8 cellular contexts compared by ENCODE assay signal in genomic region chr16:77190190-77190477, GRCh38. TPM values are rescaled to one million over a fixed set of nuclear protein-coding genes. Genes with fewer than 3 reads are reported as not detected.
DNase-seq lines count a peak whose midpoint lies in the region; ATAC-seq and TF ChIP-seq lines count a peak whose summit lies in the region.

No MANE protein-coding gene starts in this region.

- no peak for ATAC-seq in activated T-cell treated with anti-CD3 and anti-CD28 coated beads, Interleukin-2, amount 50 U/mL, for 72 hours (replicated peaks in 1 of 2)
- no peak for ATAC-seq in activated B cell treated with CpG ODN at 0.5 μM for 24 hours (ENCODE audit: low read depth)
- ATAC-seq in GM19035 (IDR thresholded peaks at IDR 0.05; ENCODE audit: unreplicated experiment), result no peak

- H3K36me3 ChIP-seq in iPS-20b (ENCODE audit: insufficient read depth, low read depth, low read length), result peaks cover 18% of the 10 kb centered on the region
- H3K36me3 ChIP-seq in testis (ENCODE audit: low read depth, missing control alignments), result no peaks in the 10 kb centered on the region

- POLR2A ChIA-PET in activated B cell treated with CpG ODN at 0.5 μM for 24 hours (lab: Charles Lee), result interaction anchor here (2.0 kb wide), 1 partner anchor 22 kb away, joined by 20 read pairs; no protein-coding TSS in a partner anchor

- CTCF ChIA-PET in activated B cell treated with CpG ODN at 0.5 μM for 24 hours (lab: Charles Lee), result no interaction called here

- peaks cover 20 to 25% of the 10 kb centered on the region in 2 donors for H3K36me3 Mint-ChIP-seq in activated T-cell treated with anti-CD3 and anti-CD28 coated beads, Interleukin-2, amount 50 U/mL, for 72 hours (ENCODE audit: insufficient read depth in 2 of 2)
- peaks cover 46% of the 10 kb centered on the region for H3K36me3 Mint-ChIP-seq in activated B cell treated with CpG ODN at 0.5 μM for 24 hours (ENCODE audit: low read depth)

- WGBS in testis, 2 donors, result 0% methylated on average over 5 to 17 of the region's 19 CpGs

- peak overlapping the region; percentile 94 for H3K4me3 ChIP-seq in iPS-20b (ENCODE audit: low read length)
- peak overlapping the region; percentile 85 to 94 for H3K4me3 ChIP-seq in testis

- peak overlapping the region; percentile 88 for H3K9ac ChIP-seq in iPS-20b (ENCODE audit: low read depth, low read length)

- H3K9me3 Mint-ChIP-seq in activated T-cell treated with anti-CD3 and anti-CD28 coated beads, Interleukin-2, amount 50 U/mL, for 72 hours, result no peaks in the 10 kb centered on the region
- no peaks in the 10 kb centered on the region for H3K9me3 Mint-ChIP-seq in activated B cell treated with CpG ODN at 0.5 μM for 24 hours

- TF ChIP-seq CTCF in activated B cell treated with CpG ODN at 0.5 μM for 24 hours (IDR thresholded peaks at IDR 0.05) (no peak), testis (IDR thresholded peaks at IDR 0.05) (no peak)

- intact Hi-C loops in activated B cell treated with CpG ODN at 0.5 μM for 24 hours (cut with micrococcal nuclease) (loop anchor here (1.0 to 2.0 kb wide), 5 partner anchors 22 to 1810 kb away; partner anchors contain the start of genes ADAT1 and NUDT7), testis (cut with DNase I; ENCODE audit: low total_unique reads) (no loop called here)

- DNase-seq in activated T-cell treated with anti-CD3 and anti-CD28 coated beads, Interleukin-2, amount 50 U/mL, for 72 hours, result no peak
- DNase-seq in activated T-cell treated with anti-CD3 and anti-CD28 coated beads, Interleukin-2, amount 50 U/mL, for 48 hours, result no peak
- DNase-seq in activated B cell treated with CpG ODN at 0.5 μM for 24 hours, result no peak
- no peak for DNase-seq in testis
- no peak for DNase-seq in stimulated activated naive CD4-positive, alpha-beta T cell (lab: John Stamatoyannopoulos, UW)
- DNase-seq in NCI-H1694 (lab: John Stamatoyannopoulos, UW), result no peak

- H3K27ac ChIP-seq in iPS-20b (ENCODE audit: low read length) (peak overlapping the region; percentile 76), testis (peak overlapping the region; percentile 88 to 93)

- no peaks in the 10 kb centered on the region; the same call in 1 of the 2 replicates for H3K27me3 ChIP-seq in iPS-20b (ENCODE audit: insufficient read depth, low read length)
- no peaks in the 10 kb centered on the region for H3K27me3 ChIP-seq in testis

- peak overlapping the region; percentile 87 to 91 for H3K4me3 Mint-ChIP-seq in activated T-cell treated with anti-CD3 and anti-CD28 coated beads, Interleukin-2, amount 50 U/mL, for 72 hours
- H3K4me3 Mint-ChIP-seq in activated B cell treated with CpG ODN at 0.5 μM for 24 hours, result peak overlapping the region; percentile 99

- H3K27ac Mint-ChIP-seq in activated T-cell treated with anti-CD3 and anti-CD28 coated beads, Interleukin-2, amount 50 U/mL, for 72 hours, result peak overlapping the region; percentile 100
- peak overlapping the region; percentile 100 for H3K27ac Mint-ChIP-seq in activated B cell treated with CpG ODN at 0.5 μM for 24 hours

- H3K4me1 ChIP-seq in iPS-20b (ENCODE audit: insufficient read depth, low read length), result peaks cover 9% of the 10 kb centered on the region
- H3K4me1 ChIP-seq in testis, result peaks cover 11% of the 10 kb centered on the region

- no peak for TF ChIP-seq POLR2A in testis (IDR thresholded peaks at IDR 0.05)

- H3K9me3 ChIP-seq in iPS-20b (ENCODE audit: insufficient read depth, low read depth, low read length) (no peaks in the 10 kb centered on the region), testis (no peaks in the 10 kb centered on the region)

- peaks cover 38% of the 10 kb centered on the region for H3K4me1 Mint-ChIP-seq in activated T-cell treated with anti-CD3 and anti-CD28 coated beads, Interleukin-2, amount 50 U/mL, for 72 hours (ENCODE audit: low read depth)
- peaks cover 43% of the 10 kb centered on the region for H3K4me1 Mint-ChIP-seq in activated B cell treated with CpG ODN at 0.5 μM for 24 hours

- no peaks in the 10 kb centered on the region for H3K27me3 Mint-ChIP-seq in activated T-cell treated with anti-CD3 and anti-CD28 coated beads, Interleukin-2, amount 50 U/mL, for 72 hours (ENCODE audit: low read depth)
- H3K27me3 Mint-ChIP-seq in activated B cell treated with CpG ODN at 0.5 μM for 24 hours, result no peaks in the 10 kb centered on the region

RNA-seq across cellular contexts. Expression of gene MON1B, which starts 0.9 kb away (rescaled TPM):
- total RNA-seq in activated T-cell treated with anti-CD3 and anti-CD28 coated beads, Interleukin-2, amount 50 U/mL, for 72 hours, result 10 to 100 TPM; 72.1 to 79.9 TPM
- total RNA-seq in activated B cell treated with CpG ODN at 0.5 μM for 24 hours (70.7 and 73.2 TPM in 2 replicates), testis (10 to 100 TPM; 25.4 to 30.5 TPM)
- polyA plus RNA-seq in testis (ENCODE audit: insufficient read depth, low read depth, low replicate concordance), result 18.6 TPM

RNA-seq across cellular contexts. Expression of gene SYCE1L, which starts 9.1 kb away (rescaled TPM):
- total RNA-seq in activated T-cell treated with anti-CD3 and anti-CD28 coated beads, Interleukin-2, amount 50 U/mL, for 72 hours, result 1 to 10 TPM; 2.9 to 4.3 TPM
- total RNA-seq in activated B cell treated with CpG ODN at 0.5 μM for 24 hours (5.1 and 6.3 TPM in 2 replicates), testis (1 to 10 TPM; 7.8 to 7.9 TPM)
- 20.7 TPM for polyA plus RNA-seq in testis (ENCODE audit: insufficient read depth, low read depth, low replicate concordance)
